Comparison of ENCODE assay signal across 8 cellular contexts in the genomic region with DNA sequence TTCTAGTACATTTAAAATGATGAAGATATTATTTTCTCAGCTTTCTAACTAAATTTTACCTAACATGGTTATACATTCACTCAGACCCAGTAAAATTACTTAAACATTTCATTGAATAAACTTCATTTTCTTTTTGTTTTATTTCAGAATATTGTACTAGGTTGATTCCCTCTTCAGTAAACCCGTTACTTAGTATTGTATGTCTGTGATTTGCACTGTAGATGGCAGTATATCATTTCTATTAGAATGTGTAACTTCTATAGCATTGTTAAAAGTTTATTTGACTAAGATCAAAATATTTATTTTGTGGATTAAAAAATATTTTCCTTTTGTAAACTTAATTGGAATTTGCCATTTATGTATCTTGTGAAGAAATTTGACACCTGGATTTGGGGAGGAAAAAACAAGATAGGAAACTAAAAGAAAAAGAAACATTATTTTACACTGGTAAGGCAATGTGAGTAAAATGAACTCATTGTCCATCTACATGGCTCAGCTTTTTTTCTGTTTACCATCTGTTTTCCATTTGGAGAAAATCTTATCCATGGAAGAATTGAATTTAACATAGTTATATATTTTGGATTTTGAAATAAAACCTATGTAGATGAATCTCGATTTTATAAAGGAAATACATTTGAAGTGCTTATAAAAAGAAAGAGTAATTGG.
DNase-seq lines count a peak whose midpoint lies in the region; ATAC-seq and TF ChIP-seq lines count a peak whose summit lies in the region.
"Not testable (repeated sequence)": the region's sequence is repeated elsewhere in the genome, so short reads cannot be mapped to it uniquely, and the experiment has no call there.

No MANE protein-coding gene starts in this region.

- H3K36me3 ChIP-seq in IMR-90 (ENCODE audit: control insufficient read depth, insufficient read depth, low read length): not testable (repeated sequence)

- DNase-seq in G401 (ENCODE audit: low spot score) (peak; percentile 10), IMR-90 (peak; percentile 46), NCI-H69 (lab: John Stamatoyannopoulos, UW) (peak; percentile 23), amniotic epithelial cell (ENCODE audit: low read depth) (peak; percentile 25), fibroblast of pulmonary artery (ENCODE audit: low read depth) (peak; percentile 51), midbrain (lab: John Stamatoyannopoulos, UW) (peak; percentile 4)

- not testable (repeated sequence) for H3K79me1 ChIP-seq in IMR-90 (ENCODE audit: low read depth in 1 of 2, low read length in 2 of 2)

- not testable (repeated sequence) for H3K4ac ChIP-seq in IMR-90 (ENCODE audit: low read depth, low read length)

- not testable (repeated sequence) for H2AFZ ChIP-seq in IMR-90 (replicated peaks; ENCODE audit: low read length, poor library complexity)

- not testable (repeated sequence) for H2AK9ac ChIP-seq in IMR-90 (replicated peaks; ENCODE audit: low read depth, low read length, poor library complexity)

- not testable (repeated sequence) for H2BK5ac ChIP-seq in IMR-90 (ENCODE audit: low read depth, low read length, poor library complexity, severe bottlenecking)

- not testable (repeated sequence) for H4K91ac ChIP-seq in IMR-90 (ENCODE audit: insufficient read depth, low read depth, low read length)

- POLR2A ChIA-PET in IMR-90 (lab: Charles Lee; ENCODE audit: unreplicated experiment): not testable (repeated sequence)

- H4K20me1 ChIP-seq in IMR-90 (ENCODE audit: insufficient read depth, low read length): not testable (repeated sequence)

- not testable (repeated sequence) for H2AK5ac ChIP-seq in IMR-90 (ENCODE audit: low read depth, low read length)

- H3K14ac ChIP-seq in IMR-90 (replicated peaks; ENCODE audit: low read depth, low read length): not testable (repeated sequence)

- not testable (repeated sequence) for H3K9me3 ChIP-seq in IMR-90 (ENCODE audit: control insufficient read depth, insufficient read depth, low read length)

- H2BK20ac ChIP-seq in IMR-90 (ENCODE audit: low read depth, low read length): not testable (repeated sequence)

- not testable (repeated sequence) for H2BK120ac ChIP-seq in IMR-90 (ENCODE audit: low read depth, low read length)

- dilution Hi-C loops in IMR-90 (cut with HindIII; ENCODE audit: low sequenced_read_pairs, unreplicated experiment): not testable (repeated sequence)

- ATAC-seq in GM21786 (IDR thresholded peaks at IDR 0.05; ENCODE audit: unreplicated experiment) (peak; percentile 60), IMR-90 (ENCODE audit: low read depth) (peak; percentile 92)

- WGBS in IMR-90 (ENCODE audit: extremely low coverage in 2 of 2, insufficient read length in 1 of 2), 2 experiments: no CpG with 5 or more reads among the region's 2 CpGs

- H3K27me3 ChIP-seq in IMR-90 (ENCODE audit: control insufficient read depth, insufficient read depth, low read length): not testable (repeated sequence)

- H3K27ac ChIP-seq in 22Rv1; IMR-90 (ENCODE audit: insufficient read depth, low read length): not testable (repeated sequence)

- H3K18ac ChIP-seq in IMR-90 (ENCODE audit: low read depth, low read length): not testable (repeated sequence)

- CTCF ChIA-PET in IMR-90 (lab: Yijun Ruan, JAX): not testable (repeated sequence)

- not testable (repeated sequence) for H4K8ac ChIP-seq in IMR-90 (ENCODE audit: low read depth in 2 of 2, low read length in 2 of 2)

- H4K5ac ChIP-seq in IMR-90 (ENCODE audit: low read depth, low read length): not testable (repeated sequence)

- TF ChIP-seq CTCF in 22Rv1 (IDR thresholded peaks at IDR 0.05) (peak; percentile 48), IMR-90 (conservative IDR thresholded peaks at IDR 0.05; ENCODE audit: low read depth, low read length) (peak; percentile 44), fibroblast of pulmonary artery (IDR thresholded peaks at IDR 0.05; ENCODE audit: low read length, missing control alignments) (peak; percentile 32)

- not testable (repeated sequence) for H3K56ac ChIP-seq in IMR-90 (ENCODE audit: extremely low read depth, insufficient read depth, low read length)

- H3K9me1 ChIP-seq in IMR-90 (ENCODE audit: insufficient read depth, low read length): not testable (repeated sequence)

- not testable (repeated sequence) for H2BK15ac ChIP-seq in IMR-90 (ENCODE audit: low read depth, low read length)

- peak; percentile 35; the same call in 1 of the 2 replicates for TF ChIP-seq RAD21 in IMR-90 (IDR thresholded peaks at IDR 0.05; ENCODE audit: low read length)

- not testable (repeated sequence) for TF ChIP-seq POLR2A in IMR-90 (IDR thresholded peaks at IDR 0.05; ENCODE audit: low read depth, low read length)

- not testable (repeated sequence) for H3K4me1 ChIP-seq in IMR-90 (ENCODE audit: control insufficient read depth, insufficient read depth, low read length)

- not testable (repeated sequence) for H3K9ac ChIP-seq in IMR-90 (ENCODE audit: low read depth, low read length)

- intact Hi-C loops in IMR-90 (cut with micrococcal nuclease): loop anchor here (1.0 kb wide), 1 partner anchor 144 kb away; no protein-coding TSS in a partner anchor

- not testable (repeated sequence) for BruUV-seq in IMR-90 (replicated peaks; lab: Mats Ljungman, UMichigan)

- not testable (repeated sequence) for H3K4me3 ChIP-seq in IMR-90 (ENCODE audit: insufficient read depth, low read depth, low read length); fibroblast of pulmonary artery (replicated peaks; ENCODE audit: low read depth, low read length)

- in situ Hi-C loops in G401 (cut with HindIII; ENCODE audit: low sequenced_read_pairs): not testable (repeated sequence)
- in situ Hi-C loops in IMR-90 (cut with MboI; ENCODE audit: low sequenced_read_pairs): loop anchor here (25.0 kb wide), 1 partner anchor 423 kb away; no protein-coding TSS in a partner anchor

- H3K23ac ChIP-seq in IMR-90 (ENCODE audit: low read depth, low read length): not testable (repeated sequence)

- not testable (repeated sequence) for H3K4me2 ChIP-seq in IMR-90 (ENCODE audit: low read depth, low read length)

TF ChIP-seq in IMR-90, 13 proteins besides CTCF, POLR2A, EP300 and RAD21:
- peak; percentile 22; the same call in 1 of the 2 replicates for TF ChIP-seq SMC3 (IDR thresholded peaks at IDR 0.05; ENCODE audit: low read depth, low read length)
